In genomic region chr2:144447535-144447934, GRCh38 we compare ENCODE assay signal across 15 cellular contexts.
"Had no signal": no experiment of that assay in that cellular context is flagged by ENCODE, and none has a peak within 500 bp of the region (broad histone marks: within the 10 kb centered on the region; RNA-seq: fewer than 3 reads in every experiment).

No MANE protein-coding gene starts in this region.

- ATAC-seq: gastrocnemius medialis; naive thymus-derived CD4-positive, alpha-beta T cell; SK-N-SH treated with all-trans-retinoic acid at 6 μM for 48 hours; T-helper 17 cell had no signal

- H3K36me3 ChIP-seq: gastrocnemius medialis had no signal

- DNase-seq: activated naive CD4-positive, alpha-beta T cell treated with anti-CD3 and anti-CD28 coated beads, Interleukin-2, amount 10 ng/mL, durations not matched to agents 7 days and 5 days; amniotic stem cell; brain microvascular endothelial cell; effector CD4-positive, alpha-beta T cell; gastrocnemius medialis; naive thymus-derived CD4-positive, alpha-beta T cell; Right ventricle myocardium superior; stimulated activated CD4-positive, alpha-beta T cell treated with anti-CD3 and anti-CD28 coated beads, Interleukin-15, amount 100 ng/mL, for 24 hours; stimulated activated CD4-positive, alpha-beta T cell treated with anti-CD3 and anti-CD28 coated beads, Interleukin-4, amount 100 ng/mL, for 24 hours; T-helper 17 cell had no signal

- H3K4me3 Mint-ChIP-seq: activated naive CD4-positive, alpha-beta T cell treated with anti-CD3 and anti-CD28 coated beads, Interleukin-2, amount 10 ng/mL, durations not matched to agents 7 days and 5 days; naive thymus-derived CD4-positive, alpha-beta T cell; T-helper 17 cell; type B pancreatic cell had no signal

- H3K9me3 ChIP-seq: gastrocnemius medialis had no signal

- H3K9me3 Mint-ChIP-seq: activated naive CD4-positive, alpha-beta T cell treated with anti-CD3 and anti-CD28 coated beads, Interleukin-2, amount 10 ng/mL, durations not matched to agents 7 days and 5 days; activated T-helper 2 cell treated with anti-CD3 and anti-CD28 coated beads, Interferon-gamma antibody, Interleukin-2, Interleukin-4, amounts not matched to agents 10 μg/mL and 5 μg/mL and 100 μg/mL, durations not matched to agents 14 hours and 24 hours and 36 hours; naive thymus-derived CD4-positive, alpha-beta T cell had no signal

- H2AFZ ChIP-seq: hepatocyte had no signal

- H3K27me3 ChIP-seq: brain microvascular endothelial cell, gastrocnemius medialis had no signal

- H3K4me3 ChIP-seq: gastrocnemius medialis, hepatocyte, lung had no signal

- H3K4me1 Mint-ChIP-seq: activated naive CD4-positive, alpha-beta T cell treated with anti-CD3 and anti-CD28 coated beads, Interleukin-2, amount 10 ng/mL, durations not matched to agents 7 days and 5 days had no signal

- H3K27ac ChIP-seq: brain microvascular endothelial cell, hepatocyte had no signal

- H3K27ac Mint-ChIP-seq: activated naive CD4-positive, alpha-beta T cell treated with anti-CD3 and anti-CD28 coated beads, Interleukin-2, amount 10 ng/mL, durations not matched to agents 7 days and 5 days; activated T-helper 2 cell treated with anti-CD3 and anti-CD28 coated beads, Interferon-gamma antibody, Interleukin-2, Interleukin-4, amounts not matched to agents 10 μg/mL and 5 μg/mL and 100 μg/mL, durations not matched to agents 14 hours and 24 hours and 36 hours; naive thymus-derived CD4-positive, alpha-beta T cell; T-helper 17 cell; type B pancreatic cell had no signal

- H3K36me3 Mint-ChIP-seq: activated naive CD4-positive, alpha-beta T cell treated with anti-CD3 and anti-CD28 coated beads, Interleukin-2, amount 10 ng/mL, durations not matched to agents 7 days and 5 days; naive thymus-derived CD4-positive, alpha-beta T cell had no signal

- H3K4me2 ChIP-seq: hepatocyte had no signal
